Comparison of ENCODE assay signal across 21 cellular contexts in the genomic region with DNA sequence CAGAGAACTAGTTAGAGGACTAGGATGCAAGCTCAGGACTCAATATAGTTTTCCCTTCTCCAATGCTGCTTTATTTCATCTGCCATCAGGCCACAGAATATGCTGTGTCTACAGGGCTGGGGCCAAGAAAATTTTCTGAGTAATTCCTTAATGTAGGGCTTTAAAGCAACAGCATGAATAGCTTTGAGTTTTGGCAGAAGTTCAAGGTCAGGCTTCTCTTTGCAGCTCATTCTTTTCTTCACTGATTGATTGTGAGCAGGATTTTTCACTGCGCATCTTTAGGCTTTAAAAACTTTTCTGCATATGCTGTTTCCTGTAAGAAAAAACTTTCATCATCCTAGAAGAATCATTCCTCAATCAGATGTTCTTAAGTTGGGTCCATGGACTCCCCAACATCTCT. TPM values are rescaled to one million over a fixed set of nuclear protein-coding genes. Genes with fewer than 3 reads are reported as not detected.
DNase-seq lines count a peak whose midpoint lies in the region; ATAC-seq and TF ChIP-seq lines count a peak whose summit lies in the region.
"Had no signal": no experiment of that assay in that cellular context is flagged by ENCODE, and none has a peak within 500 bp of the region (broad histone marks: within the 10 kb centered on the region; RNA-seq: fewer than 3 reads in every experiment).

No MANE protein-coding gene starts in this region.

- no peaks in the 10 kb centered on the region for H3K27me3 ChIP-seq in testis
- H3K27me3 ChIP-seq: BLaER1 treated with 17β-estradiol and CSF1 and Interleukin-3, amounts not matched to agents 10 nM and 100 nM; SJCRH30 had no signal

- ATAC-seq in HG03039 (IDR thresholded peaks at IDR 0.05; ENCODE audit: unreplicated experiment) (no peak), GM21515 (IDR thresholded peaks at IDR 0.05; ENCODE audit: unreplicated experiment) (no peak)
- ATAC-seq: GM12878, HCT116 had no signal

- H3K4me3 ChIP-seq in fibroblast of the aortic adventitia (ENCODE audit: low read depth, low read length) = no peak overlapping the region
- H3K4me3 ChIP-seq in testis = no peak overlapping the region
- H3K4me3 ChIP-seq: BLaER1 treated with 17β-estradiol and CSF1 and Interleukin-3, amounts not matched to agents 10 nM and 100 nM; GM12878; GM23248; SJCRH30 had no signal

- peak; percentile 9 for DNase-seq in DMS 273 (lab: John Stamatoyannopoulos, UW; ENCODE audit: unreplicated experiment)
- DNase-seq in DMS 273 treated with DMSO at 0.1 percent for 48 hours (lab: John Stamatoyannopoulos, UW) = no peak
- peak; percentile 75 for DNase-seq in astrocyte of the hippocampus (ENCODE audit: low read depth, low spot score)
- peak; percentile 1 for DNase-seq in fibroblast of the aortic adventitia (ENCODE audit: low read depth)
- DNase-seq in testis = peak; percentile 21
- DNase-seq in NOMO-1 (lab: John Stamatoyannopoulos, UW; ENCODE audit: unreplicated experiment in 2 of 2) = no peak
- DNase-seq: DMS53, GM23248, KG1, NCI-H1092, NCI-H2107, NCI-H510A, SJCRH30 had no signal

- intact Hi-C loops in testis (cut with DNase I; ENCODE audit: low total_unique reads) = no loop called here

- H3K9me3 ChIP-seq in testis = no peaks in the 10 kb centered on the region
- H3K9me3 ChIP-seq: SJCRH30 had no signal

- 51 to 57% methylated on average over 1 of the region's 1 CpG for WGBS in testis, 2 donors

- no peak for TF ChIP-seq POLR2A in testis (IDR thresholded peaks at IDR 0.05)

- H3K27ac ChIP-seq in testis = no peak overlapping the region
- H3K27ac ChIP-seq: 22Rv1; BLaER1 treated with 17β-estradiol and CSF1 and Interleukin-3, amounts not matched to agents 10 nM and 100 nM; GM23248; HL-60; SJCRH30 had no signal

- no peak for TF ChIP-seq CTCF in fibroblast of the aortic adventitia (IDR thresholded peaks at IDR 0.05; ENCODE audit: insufficient read depth, low read length)
- TF ChIP-seq CTCF in testis (IDR thresholded peaks at IDR 0.05) = no peak

- no peaks in the 10 kb centered on the region for H3K36me3 ChIP-seq in testis (ENCODE audit: low read depth, missing control alignments)
- H3K36me3 ChIP-seq: BLaER1 treated with 17β-estradiol and CSF1 and Interleukin-3, amounts not matched to agents 10 nM and 100 nM had no signal

- no peaks in the 10 kb centered on the region for H3K4me1 ChIP-seq in testis
- H3K4me1 ChIP-seq: BLaER1 treated with 17β-estradiol and CSF1 and Interleukin-3, amounts not matched to agents 10 nM and 100 nM; SJCRH30 had no signal

RNA-seq across cellular contexts. Expression of a gene that starts 4.6 kb away (rescaled TPM):
- total RNA-seq in fibroblast of the aortic adventitia (ENCODE audit: low replicate concordance) (not detected in 2 replicates), testis (10 to 100 TPM; 13.9 to 16.1 TPM)
- 44.3 TPM for polyA plus RNA-seq in testis (ENCODE audit: insufficient read depth, low read depth, low replicate concordance)
- total RNA-seq: GM23248, OCI-LY7 had no signal
- polyA plus RNA-seq: GM23248 had no signal

Comparison
In these comparisons a context has a peak if more than half of its experiments do, and no peak if none do; other contexts are left out.
1. DNase-seq: peak in DMS 273 (single experiment), astrocyte of the hippocampus (single experiment), fibroblast of the aortic adventitia (single experiment) and testis (single experiment); none in DMS 273 treated with DMSO at 0.1 percent for 48 hours (single experiment) and NOMO-1 (0 of 2).
2. RNA of a gene that starts 4.6 kb away (total RNA-seq): 13.9 to 16.1 TPM in testis; not detected in fibroblast of the aortic adventitia; every median in the first group is over 10 times any median in the second.